Comparison of ENCODE assay signal across 1 cellular context in the genomic region with DNA sequence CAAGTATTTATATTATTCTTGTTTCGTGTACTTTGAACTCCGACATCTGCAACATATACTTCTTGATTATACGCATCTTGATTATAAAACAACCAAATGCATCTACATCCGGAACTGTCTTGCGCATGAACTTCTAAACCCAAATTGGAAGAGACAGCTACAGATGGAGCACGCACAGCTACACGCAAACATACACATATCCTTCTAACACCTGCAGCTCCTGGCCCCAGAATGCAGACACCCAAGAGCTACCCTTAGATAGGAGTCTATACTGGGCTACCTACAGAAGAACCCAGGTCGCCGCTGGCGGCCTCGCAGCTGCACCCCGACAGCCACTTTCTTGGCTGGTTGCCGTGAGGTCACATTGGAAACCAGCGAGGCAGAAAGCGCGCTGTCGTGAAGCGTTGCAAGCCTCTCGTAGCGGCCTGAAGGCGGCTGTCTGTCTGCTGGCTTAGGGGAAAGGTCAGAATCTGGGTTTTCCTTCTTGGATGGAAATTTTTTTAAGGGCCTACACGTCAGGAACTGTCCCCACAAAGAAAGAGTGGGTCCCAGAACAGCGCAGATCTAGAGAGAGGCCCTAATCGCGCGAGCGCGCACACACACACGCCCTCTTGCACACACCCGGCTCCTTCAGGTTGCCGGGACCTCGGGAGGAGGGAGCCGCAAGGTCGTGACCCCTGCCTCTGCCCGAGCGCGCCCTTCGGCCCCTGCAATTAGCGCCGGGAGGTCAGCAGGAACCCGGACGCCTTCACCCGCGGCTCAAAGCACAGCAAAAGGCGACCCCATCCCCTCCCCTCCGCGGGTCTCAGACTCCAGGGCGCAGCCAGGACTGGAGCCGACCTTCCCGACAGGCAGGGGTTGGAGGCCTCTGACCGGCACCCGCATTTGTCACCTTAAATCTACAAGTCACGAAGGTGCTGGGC.
A peak's percentile ranks its signal among the peaks of the same experiment; 100 is the strongest.
TF ChIP-seq lines count a peak whose summit lies in the region.

No MANE protein-coding gene starts in this region.

TF ChIP-seq in endothelial cell of umbilical vein, 7 proteins besides CTCF, POLR2A, EP300 and RAD21:
- TF ChIP-seq MYC (IDR thresholded peaks at IDR 0.05; ENCODE audit: low read depth, low read length) (no peak), EZH2 (IDR thresholded peaks at IDR 0.05; ENCODE audit: borderline replicate concordance, low read depth, low read length, severe bottlenecking) (peak; percentile 47), JUN (IDR thresholded peaks at IDR 0.05; ENCODE audit: borderline replicate concordance, insufficient read depth, insufficient read length, low read depth) (no peak), FOS (IDR thresholded peaks at IDR 0.05; ENCODE audit: borderline replicate concordance, insufficient read depth, low read length) (no peak)
